1 cellular context compared by ENCODE assay signal in genomic region chr11:130096042-130096441, GRCh38.
TF ChIP-seq lines count a peak whose summit lies in the region.

No MANE protein-coding gene starts in this region.

TF ChIP-seq in HEK293, 187 proteins besides CTCF, POLR2A, EP300 and RAD21 (continued from another document):
- TF ChIP-seq PRDM4 (tag by site-specific recombination; IDR thresholded peaks at IDR 0.05), result no peak
- no peak for TF ChIP-seq ZNF302 (tag by site-specific recombination; IDR thresholded peaks at IDR 0.05; ENCODE audit: low read depth)
- TF ChIP-seq REST (tag by site-specific recombination; IDR thresholded peaks at IDR 0.05), result no peak
